In genomic region chr5:64836190-64836750, GRCh38 we compare ENCODE assay signal across 29 cellular contexts.
DNase-seq lines count a peak whose midpoint lies in the region; ATAC-seq lines count a peak whose summit lies in the region.
"Had no signal": no experiment of that assay in that cellular context is flagged by ENCODE, and none has a peak within 500 bp of the region (broad histone marks: within the 10 kb centered on the region; RNA-seq: fewer than 3 reads in every experiment).

No MANE protein-coding gene starts in this region.

- H3K27ac ChIP-seq in right cardiac atrium (ENCODE audit: low read length) (no peak overlapping the region), urinary bladder (ENCODE audit: low read depth) (peak overlapping the region; percentile 52)
- H3K27ac ChIP-seq: BLaER1 treated with 17β-estradiol and CSF1 and Interleukin-3, amounts not matched to agents 10 nM and 100 nM; SJSA1; thoracic aorta had no signal

- intact Hi-C loops in left ventricle myocardium superior (cut with micrococcal nuclease): no loop called here
- intact Hi-C loops in Right ventricle myocardium inferior (cut with DNase I): no loop called here
- intact Hi-C loops in right cardiac atrium (cut with DNase I): no loop called here

- no peak for DNase-seq in left ventricle myocardium superior
- no peak for DNase-seq in Right ventricle myocardium inferior (ENCODE audit: missing footprints)
- DNase-seq in dermis microvascular lymphatic vessel endothelial cell (ENCODE audit: low read depth in 2 of 2): peak; percentile 34 to 79
- no peak for DNase-seq in right cardiac atrium
- no peak for DNase-seq in Ammon's horn (ENCODE audit: low spot score)
- no peak for DNase-seq in stimulated activated naive CD4-positive, alpha-beta T cell (lab: John Stamatoyannopoulos, UW)
- DNase-seq in DMS79 treated with DMSO at 0.1 percent for 48 hours (lab: John Stamatoyannopoulos, UW): no peak
- DNase-seq: ACHN; aorta; Caco-2; DND-41; erythroblast; glutamatergic neuron; H7; kidney glomerular epithelial cell; mesendoderm; naive B cell; NCI-H1694 treated with DMSO at 0.1 percent for 48 hours; NCI-H524 treated with DMSO at 0.1 percent for 48 hours; NK-92 treated with Interleukin-12 subunit alpha and Interleukin-12 subunit beta, amount 100 ng/mL, for 24 hours; nucleus accumbens; stimulated activated CD4-positive, alpha-beta T cell treated with anti-CD3 and anti-CD28 coated beads, Interleukin-4, amount 100 ng/mL, for 4 hours; stimulated activated naive CD4-positive, alpha-beta T cell treated with Interleukin-2 at 50 U/mL for 16 hours had no signal

- ATAC-seq in left ventricle myocardium superior: peak; percentile 27
- ATAC-seq in Right ventricle myocardium inferior: no peak
- ATAC-seq in right cardiac atrium: peak; percentile 33 to 85
- ATAC-seq: activated naive CD4-positive, alpha-beta T cell treated with anti-CD3 and anti-CD28 coated beads, Interleukin-2, amount 50 U/mL, for 72 hours; Panc1 had no signal

- H3K36me3 ChIP-seq in urinary bladder (ENCODE audit: insufficient read depth): peaks cover 1% of the 10 kb centered on the region
- H3K36me3 ChIP-seq: SJSA1 had no signal

- no peak overlapping the region for H3K4me3 ChIP-seq in right cardiac atrium (ENCODE audit: low read length)
- no peak overlapping the region for H3K4me3 ChIP-seq in urinary bladder (ENCODE audit: low read depth, low read length)
- H3K4me3 ChIP-seq: BLaER1 treated with 17β-estradiol and CSF1 and Interleukin-3, amounts not matched to agents 10 nM and 100 nM; SJSA1; thoracic aorta had no signal

- H3K4me1 ChIP-seq in right cardiac atrium (ENCODE audit: control insufficient read depth, insufficient read depth, low read length) (no peaks in the 10 kb centered on the region), urinary bladder (ENCODE audit: insufficient read depth) (no peaks in the 10 kb centered on the region)
- H3K4me1 ChIP-seq: Caco-2 had no signal

- H3K27me3 ChIP-seq in right cardiac atrium (ENCODE audit: control insufficient read depth, insufficient read depth): no peaks in the 10 kb centered on the region
- H3K27me3 ChIP-seq: BLaER1 treated with 17β-estradiol and CSF1 and Interleukin-3, amounts not matched to agents 10 nM and 100 nM; SJSA1 had no signal

- no peaks in the 10 kb centered on the region for H3K9me3 ChIP-seq in right cardiac atrium (ENCODE audit: control insufficient read depth, low read length)
- H3K9me3 ChIP-seq: Caco-2, SJSA1, thoracic aorta had no signal

Comparison
In these comparisons a context has a peak if more than half of its experiments do, and no peak if none do; other contexts are left out.
1. DNase-seq: peak in dermis microvascular lymphatic vessel endothelial cell (2 of 2); none in left ventricle myocardium superior (single experiment), Right ventricle myocardium inferior (single experiment), right cardiac atrium (0 of 3), Ammon's horn (single experiment), stimulated activated naive CD4-positive, alpha-beta T cell (0 of 6) and DMS79 treated with DMSO at 0.1 percent for 48 hours (single experiment).